In the genomic region with DNA sequence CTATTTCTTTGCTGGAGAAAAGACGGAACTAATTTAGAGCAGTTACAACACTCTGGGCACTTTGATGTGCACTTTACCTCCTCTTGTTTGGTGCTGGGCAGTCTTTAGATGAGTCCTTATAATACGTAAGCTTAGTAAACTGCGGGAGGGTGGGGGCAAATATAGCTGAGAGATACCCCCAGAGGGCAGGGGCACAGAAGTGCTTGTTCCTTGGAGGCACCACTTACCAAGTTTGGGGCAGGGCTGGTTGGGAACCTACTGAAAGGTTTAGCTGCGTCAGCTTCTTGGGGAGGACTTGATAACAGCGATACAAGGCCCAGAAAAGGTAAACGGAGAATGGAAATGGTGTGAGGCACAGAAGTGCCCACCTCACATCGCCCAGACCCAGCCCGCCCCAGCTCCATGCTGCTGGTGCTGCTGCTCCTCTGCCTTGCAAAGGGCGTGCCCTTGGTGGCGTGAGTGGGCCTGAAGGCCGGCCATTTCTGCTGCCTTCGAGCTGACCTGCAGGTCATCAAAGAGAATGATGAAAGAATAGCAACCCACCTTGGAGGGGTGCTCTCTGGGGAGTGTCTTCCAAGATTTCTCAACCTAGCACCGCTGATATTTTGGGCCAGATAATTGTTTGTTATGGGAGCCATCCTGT, we compare ENCODE assay signal across 1 cellular context.
A peak's percentile ranks its signal among the peaks of the same experiment; 100 is the strongest.
TF ChIP-seq lines count a peak whose summit lies in the region.

No MANE protein-coding gene starts in this region.

TF ChIP-seq in K562, 482 proteins besides CTCF, POLR2A, EP300 and RAD21:
- TF ChIP-seq, protein P1, sequence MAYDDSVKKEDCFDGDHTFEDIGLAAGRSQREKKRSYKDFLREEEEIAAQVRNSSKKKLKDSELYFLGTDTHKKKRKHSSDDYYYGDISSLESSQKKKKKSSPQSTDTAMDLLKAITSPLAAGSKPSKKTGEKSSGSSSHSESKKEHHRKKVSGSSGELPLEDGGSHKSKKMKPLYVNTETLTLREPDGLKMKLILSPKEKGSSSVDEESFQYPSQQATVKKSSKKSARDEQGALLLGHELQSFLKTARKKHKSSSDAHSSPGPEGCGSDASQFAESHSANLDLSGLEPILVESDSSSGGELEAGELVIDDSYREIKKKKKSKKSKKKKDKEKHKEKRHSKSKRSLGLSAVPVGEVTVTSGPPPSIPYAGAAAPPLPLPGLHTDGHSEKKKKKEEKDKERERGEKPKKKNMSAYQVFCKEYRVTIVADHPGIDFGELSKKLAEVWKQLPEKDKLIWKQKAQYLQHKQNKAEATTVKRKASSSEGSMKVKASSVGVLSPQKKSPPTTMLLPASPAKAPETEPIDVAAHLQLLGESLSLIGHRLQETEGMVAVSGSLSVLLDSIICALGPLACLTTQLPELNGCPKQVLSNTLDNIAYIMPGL (CRISPR knock-in tag; IDR thresholded peaks at IDR 0.05) = no peak
- no peak for TF ChIP-seq ZNF3 (CRISPR knock-in tag; IDR thresholded peaks at IDR 0.05)
- TF ChIP-seq, protein P2, sequence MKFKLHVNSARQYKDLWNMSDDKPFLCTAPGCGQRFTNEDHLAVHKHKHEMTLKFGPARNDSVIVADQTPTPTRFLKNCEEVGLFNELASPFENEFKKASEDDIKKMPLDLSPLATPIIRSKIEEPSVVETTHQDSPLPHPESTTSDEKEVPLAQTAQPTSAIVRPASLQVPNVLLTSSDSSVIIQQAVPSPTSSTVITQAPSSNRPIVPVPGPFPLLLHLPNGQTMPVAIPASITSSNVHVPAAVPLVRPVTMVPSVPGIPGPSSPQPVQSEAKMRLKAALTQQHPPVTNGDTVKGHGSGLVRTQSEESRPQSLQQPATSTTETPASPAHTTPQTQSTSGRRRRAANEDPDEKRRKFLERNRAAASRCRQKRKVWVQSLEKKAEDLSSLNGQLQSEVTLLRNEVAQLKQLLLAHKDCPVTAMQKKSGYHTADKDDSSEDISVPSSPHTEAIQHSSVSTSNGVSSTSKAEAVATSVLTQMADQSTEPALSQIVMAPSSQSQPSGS (CRISPR knock-in tag; IDR thresholded peaks at IDR 0.05) = no peak
- no peak for TF ChIP-seq TEAD2 (tag; IDR thresholded peaks at IDR 0.05)
- TF ChIP-seq POLR2G (IDR thresholded peaks at IDR 0.05; ENCODE audit: low read depth, low read length) = 0 out of 2 replicates have a peak, but pooled peaks have one; percentile 28
